23 cellular contexts compared by ENCODE assay signal in genomic region chr7:156101355-156101754, GRCh38.
DNase-seq lines count a peak whose midpoint lies in the region; ATAC-seq, FAIRE-seq and TF ChIP-seq lines count a peak whose summit lies in the region.
"Had no signal": no experiment of that assay in that cellular context is flagged by ENCODE, and none has a peak within 500 bp of the region (broad histone marks: within the 10 kb centered on the region; RNA-seq: fewer than 3 reads in every experiment).

No MANE protein-coding gene starts in this region.

- H3K4ac ChIP-seq in IMR-90 (ENCODE audit: low read depth, low read length) = no peak overlapping the region
- H3K4ac ChIP-seq in mesenchymal stem cell (ENCODE audit: low read depth in 1 of 2, low read length in 2 of 2) = no peak overlapping the region

- H2BK5ac ChIP-seq in IMR-90 (ENCODE audit: low read depth, low read length, poor library complexity, severe bottlenecking) = peak overlapping the region; percentile 70
- H2BK5ac ChIP-seq in mesenchymal stem cell (ENCODE audit: low read depth, low read length, poor library complexity, severe bottlenecking) = no peak overlapping the region

- WGBS in IMR-90 (ENCODE audit: extremely low coverage in 2 of 2, insufficient read length in 1 of 2), 2 experiments = 87% methylated on average over 6 of the region's 6 CpGs; no CpG with 5 or more reads in 1 of the 2 experiments
- WGBS in mesenchymal stem cell = 95% methylated on average over 6 of the region's 6 CpGs

- dilution Hi-C loops in IMR-90 (cut with HindIII; ENCODE audit: low sequenced_read_pairs, unreplicated experiment) = no loop called here

- H3K9me3 ChIP-seq in IMR-90 (ENCODE audit: control insufficient read depth, insufficient read depth, low read length) = peaks cover 50% of the 10 kb centered on the region
- no peaks in the 10 kb centered on the region for H3K9me3 ChIP-seq in mesenchymal stem cell (ENCODE audit: control insufficient read depth, low read length)
- H3K9me3 ChIP-seq: BE2C had no signal

- CTCF ChIA-PET in IMR-90 (lab: Yijun Ruan, JAX) = no interaction called here

- in situ Hi-C loops in IMR-90 (cut with MboI; ENCODE audit: low sequenced_read_pairs) = no loop called here

- H4K20me1 ChIP-seq in IMR-90 (ENCODE audit: insufficient read depth, low read length) = no peaks in the 10 kb centered on the region

- no peak overlapping the region for H3K4me2 ChIP-seq in IMR-90 (ENCODE audit: low read depth, low read length)
- no peak overlapping the region for H3K4me2 ChIP-seq in mesenchymal stem cell (ENCODE audit: low read length, poor library complexity, severe bottlenecking)
- H3K4me2 ChIP-seq: GM23338 had no signal

- H3K18ac ChIP-seq in IMR-90 (ENCODE audit: low read depth, low read length) (no peak overlapping the region), mesenchymal stem cell (ENCODE audit: low read depth in 1 of 2, low read length in 2 of 2) (no peak overlapping the region)

- H2BK15ac ChIP-seq in IMR-90 (ENCODE audit: low read depth, low read length) (no peak overlapping the region), mesenchymal stem cell (ENCODE audit: low read depth, poor library complexity, severe bottlenecking) (no peak overlapping the region)

- TF ChIP-seq POLR2A in GM12891 (IDR thresholded peaks at IDR 0.05; ENCODE audit: low read depth, low read length) (no peak), IMR-90 (IDR thresholded peaks at IDR 0.05; ENCODE audit: low read depth, low read length) (no peak)

- peak; percentile 74 for FAIRE-seq in GM12891 (lab: Jason Lieb, UNC)
- FAIRE-seq: G401.6, GM12892, GM18507 had no signal

- H3K56ac ChIP-seq in IMR-90 (ENCODE audit: extremely low read depth, insufficient read depth, low read length) = no peak overlapping the region

- H3K23ac ChIP-seq in IMR-90 (ENCODE audit: low read depth, low read length) = no peak overlapping the region
- no peak overlapping the region for H3K23ac ChIP-seq in mesenchymal stem cell (ENCODE audit: low read length in 2 of 2)

- no peak for TF ChIP-seq RAD21 in IMR-90 (IDR thresholded peaks at IDR 0.05; ENCODE audit: low read length)

- no peak overlapping the region for H4K91ac ChIP-seq in IMR-90 (ENCODE audit: insufficient read depth, low read depth, low read length)
- H4K91ac ChIP-seq in mesenchymal stem cell (ENCODE audit: low read length) = peak overlapping the region; percentile 43

- H3K9ac ChIP-seq in IMR-90 (ENCODE audit: low read depth, low read length) (no peak overlapping the region), mesenchymal stem cell (ENCODE audit: low read length) (no peak overlapping the region)

- POLR2A ChIA-PET in IMR-90 (lab: Charles Lee; ENCODE audit: unreplicated experiment) = no interaction called here

- no peak overlapping the region for H3K27ac ChIP-seq in IMR-90 (ENCODE audit: insufficient read depth, low read length)
- H3K27ac ChIP-seq in mesenchymal stem cell (ENCODE audit: low read length, poor library complexity, severe bottlenecking) = no peak overlapping the region

- no peaks in the 10 kb centered on the region for H3K9me1 ChIP-seq in IMR-90 (ENCODE audit: insufficient read depth, low read length)

- no peak overlapping the region for H3K27ac Mint-ChIP-seq in type B pancreatic cell
- H3K27ac Mint-ChIP-seq: CD4-positive, CD25-positive, alpha-beta regulatory T cell; CD8-positive, alpha-beta memory T cell; GM23338 had no signal

- H3K36me3 Mint-ChIP-seq in type B pancreatic cell = no peaks in the 10 kb centered on the region
- H3K36me3 Mint-ChIP-seq: CD4-positive, CD25-positive, alpha-beta regulatory T cell; CD8-positive, alpha-beta memory T cell had no signal

- H3K9me3 Mint-ChIP-seq in type B pancreatic cell = no peaks in the 10 kb centered on the region
- H3K9me3 Mint-ChIP-seq: CD8-positive, alpha-beta memory T cell; GM23338 had no signal

- no peak overlapping the region for H3K14ac ChIP-seq in IMR-90 (replicated peaks; ENCODE audit: low read depth, low read length)
- no peak overlapping the region for H3K14ac ChIP-seq in mesenchymal stem cell (ENCODE audit: low read length in 2 of 2)

- no peak overlapping the region for H3K4me3 Mint-ChIP-seq in type B pancreatic cell
- H3K4me3 Mint-ChIP-seq: CD4-positive, CD25-positive, alpha-beta regulatory T cell; CD8-positive, alpha-beta memory T cell; GM23338 had no signal

- no peak overlapping the region for H2BK12ac ChIP-seq in mesenchymal stem cell (ENCODE audit: low read length in 2 of 2)

- no peaks in the 10 kb centered on the region for H3K36me3 ChIP-seq in IMR-90 (ENCODE audit: control insufficient read depth, insufficient read depth, low read length)
- no peaks in the 10 kb centered on the region for H3K36me3 ChIP-seq in mesenchymal stem cell (ENCODE audit: control insufficient read depth in 1 of 2, insufficient read depth in 2 of 2, low read depth in 1 of 2, low read length in 2 of 2)
- H3K36me3 ChIP-seq: BE2C had no signal

- TF ChIP-seq CTCF in IMR-90 (conservative IDR thresholded peaks at IDR 0.05; ENCODE audit: low read depth, low read length) (no peak), type B pancreatic cell (conservative IDR thresholded peaks at IDR 0.05) (no peak)

- H3K4me3 ChIP-seq in IMR-90 (ENCODE audit: insufficient read depth, low read depth, low read length) (no peak overlapping the region), mesenchymal stem cell (ENCODE audit: insufficient read depth in 1 of 2, low read depth in 1 of 2, low read length in 2 of 2) (no peak overlapping the region)
- H3K4me3 ChIP-seq: GM23338 had no signal

- H2AK5ac ChIP-seq in IMR-90 (ENCODE audit: low read depth, low read length) (no peak overlapping the region), mesenchymal stem cell (ENCODE audit: low read length, severe bottlenecking) (no peak overlapping the region)

- no peaks in the 10 kb centered on the region for H3K4me1 ChIP-seq in IMR-90 (ENCODE audit: control insufficient read depth, insufficient read depth, low read length)
- no peaks in the 10 kb centered on the region for H3K4me1 ChIP-seq in mesenchymal stem cell (ENCODE audit: control insufficient read depth, insufficient read depth, low read depth, low read length)
- H3K4me1 ChIP-seq: BE2C had no signal

- DNase-seq in GM12891 (ENCODE audit: insufficient read length, low spot score) (no peak), IMR-90 (no peak), mesenchymal stem cell (no peak), type B pancreatic cell (ENCODE audit: extremely low spot score, unreplicated experiment) (peak; percentile 27), NCI-H1105 (lab: John Stamatoyannopoulos, UW) (no peak)
- DNase-seq in activated CD4-positive, alpha-beta T cell treated with anti-CD3 and anti-CD28 coated beads for 48 hours = no peak
- DNase-seq: ACHN; BE2C; C1 segment of cervical spinal cord; CD4-positive, CD25-positive, alpha-beta regulatory T cell; CD8-positive, alpha-beta memory T cell; COR-L47; DMS 273 treated with DMSO at 0.1 percent for 48 hours; DMS53; DND-41; H7; KBM-7 had no signal

- no peak overlapping the region for H2BK120ac ChIP-seq in IMR-90 (ENCODE audit: low read depth, low read length)
- H2BK120ac ChIP-seq in mesenchymal stem cell (ENCODE audit: low read depth, low read length) = no peak overlapping the region

- H3K27me3 ChIP-seq in IMR-90 (ENCODE audit: control insufficient read depth, insufficient read depth, low read length) (no peaks in the 10 kb centered on the region), mesenchymal stem cell (ENCODE audit: control insufficient read depth in 1 of 2, insufficient read depth in 1 of 2, low read length in 2 of 2) (no peaks in the 10 kb centered on the region)
- H3K27me3 ChIP-seq: BE2C had no signal

- no peak overlapping the region for H2BK20ac ChIP-seq in IMR-90 (ENCODE audit: low read depth, low read length)

- no peak overlapping the region for H4K8ac ChIP-seq in IMR-90 (ENCODE audit: low read depth in 2 of 2, low read length in 2 of 2)
- H4K8ac ChIP-seq in mesenchymal stem cell (ENCODE audit: low read length) = no peak overlapping the region

- intact Hi-C loops in IMR-90 (cut with micrococcal nuclease) = no loop called here

- H3K79me1 ChIP-seq in IMR-90 (ENCODE audit: low read depth in 1 of 2, low read length in 2 of 2) (no peaks in the 10 kb centered on the region), mesenchymal stem cell (replicated peaks; ENCODE audit: low read length, poor library complexity, severe bottlenecking) (no peaks in the 10 kb centered on the region)

- peaks cover 3% of the 10 kb centered on the region for H3K27me3 Mint-ChIP-seq in type B pancreatic cell
- H3K27me3 Mint-ChIP-seq: CD4-positive, CD25-positive, alpha-beta regulatory T cell had no signal

- H4K5ac ChIP-seq in IMR-90 (ENCODE audit: low read depth, low read length) = no peak overlapping the region

- no TSS peak for BruUV-seq in IMR-90 (replicated peaks; lab: Mats Ljungman, UMichigan)

- ATAC-seq in IMR-90 (ENCODE audit: low read depth) (no peak), SK-N-SH treated with all-trans-retinoic acid at 6 μM for 48 hours (no peak)
- ATAC-seq: GM23338, HCT116 had no signal

- H3K4me1 Mint-ChIP-seq in type B pancreatic cell (ENCODE audit: unreplicated experiment) = no peaks in the 10 kb centered on the region
- H3K4me1 Mint-ChIP-seq: CD4-positive, CD25-positive, alpha-beta regulatory T cell; CD8-positive, alpha-beta memory T cell had no signal

- no peak overlapping the region for H2AK9ac ChIP-seq in IMR-90 (replicated peaks; ENCODE audit: low read depth, low read length, poor library complexity)

- peak overlapping the region; percentile 43 for H2AFZ ChIP-seq in IMR-90 (replicated peaks; ENCODE audit: low read length, poor library complexity)
- H2AFZ ChIP-seq in mesenchymal stem cell (ENCODE audit: low read depth, low read length) = no peak overlapping the region
- H2AFZ ChIP-seq: GM23338 had no signal

TF ChIP-seq in GM12891, 5 proteins besides CTCF, POLR2A, EP300 and RAD21 (continues in another document):
- TF ChIP-seq SPI1 (IDR thresholded peaks at IDR 0.05; ENCODE audit: low read depth, low read length) = no peak
- no peak for TF ChIP-seq POU2F2 (IDR thresholded peaks at IDR 0.05; ENCODE audit: low read depth, low read length)
- TF ChIP-seq TAF1 (IDR thresholded peaks at IDR 0.05; ENCODE audit: low read depth, low read length) = no peak
- no peak for TF ChIP-seq POLR2AphosphoS5 (IDR thresholded peaks at IDR 0.05; ENCODE audit: low read depth, low read length)

TF ChIP-seq in IMR-90, 13 proteins besides CTCF, POLR2A, EP300 and RAD21:
- TF ChIP-seq MXI1 (IDR thresholded peaks at IDR 0.05; ENCODE audit: borderline replicate concordance, low read depth, low read length) (no peak), MAFK (IDR thresholded peaks at IDR 0.05; ENCODE audit: low read depth, low read length) (no peak)

TF ChIP-seq in SK-N-SH treated with all-trans-retinoic acid at 6 μM for 48 hours, 23 proteins besides CTCF, POLR2A, EP300 and RAD21 (continues in another document):
- TF ChIP-seq ZNF8 (CRISPR knock-in tag; IDR thresholded peaks at IDR 0.05) = no peak
- TF ChIP-seq CSDC2 (CRISPR knock-in tag; IDR thresholded peaks at IDR 0.05) = no peak
